Comparison of ENCODE assay signal across 18 cellular contexts in the genomic region with DNA sequence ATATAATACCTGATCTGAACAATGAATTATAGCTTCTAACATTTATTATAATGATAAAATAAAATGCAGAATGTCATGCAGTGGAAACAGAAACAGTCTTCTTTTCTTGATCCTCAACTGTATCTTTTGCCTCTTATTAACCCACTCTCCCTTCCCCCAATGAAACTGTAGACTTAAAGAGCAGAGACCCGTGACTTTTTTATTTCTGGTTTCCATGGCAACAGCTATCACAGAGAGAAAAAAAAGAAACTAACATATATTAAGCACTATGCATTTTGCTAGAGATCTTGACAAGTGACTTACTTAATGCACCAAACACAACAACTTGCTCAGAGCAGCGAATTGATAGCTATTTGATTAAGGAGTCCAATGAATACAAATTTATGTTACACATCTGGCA.
"Had no signal": no experiment of that assay in that cellular context is flagged by ENCODE, and none has a peak within 500 bp of the region (broad histone marks: within the 10 kb centered on the region; RNA-seq: fewer than 3 reads in every experiment).

No MANE protein-coding gene starts in this region.

- H3K27ac Mint-ChIP-seq: activated B cell treated with CpG ODN at 0.5 μM for 24 hours; activated CD4-positive, alpha-beta T cell treated with anti-CD3 and anti-CD28 coated beads, Interleukin-2, amount 10 ng/mL, durations not matched to agents 24 days and 14 days; activated naive CD4-positive, alpha-beta T cell treated with anti-CD3 and anti-CD28 coated beads, Interleukin-2, amount 10 ng/mL, durations not matched to agents 7 days and 5 days; activated T-helper 17 cell treated with anti-CD3 and anti-CD28 coated beads, Interleukin-2, amount 50 U/mL, for 72 hours; stimulated activated effector memory CD8-positive, alpha-beta T cell treated with anti-CD3 and anti-CD28 coated beads, Interleukin-12 subunit alpha, Interleukin-12 subunit beta, amount 100 ng/mL, for 72 hours had no signal

- H3K27ac ChIP-seq: body of pancreas, gastroesophageal sphincter, lower lobe of right lung, neutrophil, thyroid gland, vagina had no signal

- H3K9me3 Mint-ChIP-seq: activated CD4-positive, alpha-beta T cell treated with anti-CD3 and anti-CD28 coated beads, Interleukin-2, amount 10 ng/mL, durations not matched to agents 24 days and 14 days; activated T-helper 17 cell treated with anti-CD3 and anti-CD28 coated beads, Interleukin-2, amount 50 U/mL, for 72 hours had no signal

- ATAC-seq: activated T-helper 17 cell treated with anti-CD3 and anti-CD28 coated beads, Interleukin-2, amount 50 U/mL, for 72 hours; body of pancreas; gastroesophageal sphincter; lower lobe of right lung; right cardiac atrium; stimulated activated effector memory CD8-positive, alpha-beta T cell treated with anti-CD3 and anti-CD28 coated beads, Interleukin-12 subunit alpha, Interleukin-12 subunit beta, amount 100 ng/mL, for 72 hours had no signal

- H3K27me3 Mint-ChIP-seq: activated B cell treated with CpG ODN at 0.5 μM for 24 hours; activated naive CD4-positive, alpha-beta T cell treated with anti-CD3 and anti-CD28 coated beads, Interleukin-2, amount 10 ng/mL, durations not matched to agents 7 days and 5 days; central memory CD8-positive, alpha-beta T cell; naive B cell had no signal

- H3K36me3 Mint-ChIP-seq: activated naive CD4-positive, alpha-beta T cell treated with anti-CD3 and anti-CD28 coated beads, Interleukin-2, amount 10 ng/mL, durations not matched to agents 7 days and 5 days; naive B cell; stimulated activated effector memory CD8-positive, alpha-beta T cell treated with anti-CD3 and anti-CD28 coated beads, Interleukin-12 subunit alpha, Interleukin-12 subunit beta, amount 100 ng/mL, for 72 hours had no signal

- H3K4me3 Mint-ChIP-seq: activated B cell treated with CpG ODN at 0.5 μM for 24 hours; activated CD4-positive, alpha-beta T cell treated with anti-CD3 and anti-CD28 coated beads, Interleukin-2, amount 10 ng/mL, durations not matched to agents 24 days and 14 days; activated naive CD4-positive, alpha-beta T cell treated with anti-CD3 and anti-CD28 coated beads, Interleukin-2, amount 10 ng/mL, durations not matched to agents 7 days and 5 days; activated T-helper 17 cell treated with anti-CD3 and anti-CD28 coated beads, Interleukin-2, amount 50 U/mL, for 72 hours; central memory CD8-positive, alpha-beta T cell; naive B cell; stimulated activated effector memory CD8-positive, alpha-beta T cell treated with anti-CD3 and anti-CD28 coated beads, Interleukin-12 subunit alpha, Interleukin-12 subunit beta, amount 100 ng/mL, for 72 hours had no signal

- H3K4me1 Mint-ChIP-seq: activated B cell treated with CpG ODN at 0.5 μM for 24 hours; activated CD4-positive, alpha-beta T cell treated with anti-CD3 and anti-CD28 coated beads, Interleukin-2, amount 10 ng/mL, durations not matched to agents 24 days and 14 days; activated naive CD4-positive, alpha-beta T cell treated with anti-CD3 and anti-CD28 coated beads, Interleukin-2, amount 10 ng/mL, durations not matched to agents 7 days and 5 days; activated T-helper 17 cell treated with anti-CD3 and anti-CD28 coated beads, Interleukin-2, amount 50 U/mL, for 72 hours; central memory CD8-positive, alpha-beta T cell; naive B cell; stimulated activated effector memory CD8-positive, alpha-beta T cell treated with anti-CD3 and anti-CD28 coated beads, Interleukin-12 subunit alpha, Interleukin-12 subunit beta, amount 100 ng/mL, for 72 hours had no signal

- DNase-seq: activated B cell treated with CpG ODN at 0.5 μM for 24 hours; activated CD4-positive, alpha-beta T cell treated with anti-CD3 and anti-CD28 coated beads, Interleukin-2, amount 10 ng/mL, durations not matched to agents 24 days and 14 days; activated CD8-positive, alpha-beta memory T cell treated with anti-CD3 and anti-CD28 coated beads for 24 hours; activated naive CD4-positive, alpha-beta T cell treated with anti-CD3 and anti-CD28 coated beads, Interleukin-2, amount 10 ng/mL, durations not matched to agents 7 days and 5 days; activated T-cell treated with anti-CD3 and anti-CD28 coated beads for 4 hours; amniotic stem cell; body of pancreas; effector memory CD4-positive, alpha-beta T cell; lower lobe of right lung; naive B cell; right cardiac atrium; thyroid gland had no signal
